Comparison of ENCODE assay signal across 15 cellular contexts in the genomic region with DNA sequence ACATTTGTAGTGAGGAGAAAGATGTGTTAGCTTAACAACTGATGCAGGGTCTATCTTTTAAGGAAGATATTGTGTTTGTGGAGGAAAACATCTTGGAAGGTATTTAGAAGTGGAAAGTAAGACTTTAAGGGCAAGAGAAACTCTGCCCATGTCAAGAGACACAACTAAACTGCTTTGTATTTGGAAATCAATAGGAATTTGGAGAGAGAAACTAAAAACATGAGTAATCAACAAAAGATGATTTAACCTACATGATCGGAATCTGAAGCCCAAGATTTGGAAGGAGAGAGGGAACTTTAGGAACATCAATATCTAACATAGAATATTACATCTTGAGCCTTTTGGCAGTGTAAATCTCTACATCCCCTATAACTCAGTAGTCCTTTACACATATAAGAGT.
"Had no signal": no experiment of that assay in that cellular context is flagged by ENCODE, and none has a peak within 500 bp of the region (broad histone marks: within the 10 kb centered on the region; RNA-seq: fewer than 3 reads in every experiment).

No MANE protein-coding gene starts in this region.

- H3K4me1 Mint-ChIP-seq: activated T-helper 17 cell treated with anti-CD3 and anti-CD28 coated beads, Interleukin-2, amount 50 U/mL, for 72 hours; T-helper 17 cell had no signal

- H3K27ac ChIP-seq: epithelial cell of prostate, foreskin keratinocyte, ovary had no signal

- H3K27ac Mint-ChIP-seq: activated naive CD4-positive, alpha-beta T cell treated with anti-CD3 and anti-CD28 coated beads for 36 hours; activated T-helper 17 cell treated with anti-CD3 and anti-CD28 coated beads, Interleukin-2, amount 50 U/mL, for 72 hours; effector memory CD8-positive, alpha-beta T cell; nephron progenitor cell; T-helper 17 cell had no signal

- H3K4me3 ChIP-seq: ovary, tibial nerve had no signal

- H3K9me3 Mint-ChIP-seq: activated naive CD4-positive, alpha-beta T cell treated with anti-CD3 and anti-CD28 coated beads for 36 hours; activated T-helper 17 cell treated with anti-CD3 and anti-CD28 coated beads, Interleukin-2, amount 50 U/mL, for 72 hours; nephron progenitor cell had no signal

- ATAC-seq: activated T-helper 17 cell treated with anti-CD3 and anti-CD28 coated beads, Interleukin-2, amount 50 U/mL, for 72 hours; effector memory CD8-positive, alpha-beta T cell; foreskin keratinocyte; SK-N-SH treated with all-trans-retinoic acid at 6 μM for 48 hours; T-helper 17 cell had no signal

- DNase-seq: activated CD4-positive, alpha-beta T cell treated with anti-CD3 and anti-CD28 coated beads, Interleukin-2, amount 50 U/mL, for 1 hour; activated CD4-positive, CD25-positive, alpha-beta regulatory T cell; activated naive CD4-positive, alpha-beta T cell treated with anti-CD3 and anti-CD28 coated beads for 36 hours; activated T-cell treated with anti-CD3 and anti-CD28 coated beads for 4 hours; central memory CD4-positive, alpha-beta T cell; effector memory CD8-positive, alpha-beta T cell; foreskin keratinocyte; nephron progenitor cell; ovary; stimulated activated CD4-positive, alpha-beta T cell treated with anti-CD3 and anti-CD28 coated beads, Interleukin-4, amount 100 ng/mL, for 4 hours; T-helper 17 cell had no signal

- H3K27me3 Mint-ChIP-seq: activated T-helper 17 cell treated with anti-CD3 and anti-CD28 coated beads, Interleukin-2, amount 50 U/mL, for 72 hours; effector memory CD8-positive, alpha-beta T cell; T-helper 17 cell had no signal

- H3K36me3 ChIP-seq: ovary, tibial nerve had no signal

- H3K27me3 ChIP-seq: foreskin keratinocyte, ovary, tibial nerve had no signal

- H3K4me3 Mint-ChIP-seq: activated naive CD4-positive, alpha-beta T cell treated with anti-CD3 and anti-CD28 coated beads for 36 hours; activated T-helper 17 cell treated with anti-CD3 and anti-CD28 coated beads, Interleukin-2, amount 50 U/mL, for 72 hours; effector memory CD8-positive, alpha-beta T cell; nephron progenitor cell; T-helper 17 cell had no signal

- H3K9me3 ChIP-seq: ovary, tibial nerve had no signal
